ENCODE assay signal across 22 cellular contexts in genomic region chr12:1928439-1929121, GRCh38. TPM values are rescaled to one million over a fixed set of nuclear protein-coding genes. Genes with fewer than 3 reads are reported as not detected.
DNase-seq lines count a peak whose midpoint lies in the region; ATAC-seq, FAIRE-seq and TF ChIP-seq lines count a peak whose summit lies in the region.
"Had no signal": no experiment of that assay in that cellular context is flagged by ENCODE, and none has a peak within 500 bp of the region (broad histone marks: within the 10 kb centered on the region; RNA-seq: fewer than 3 reads in every experiment).

No MANE protein-coding gene starts in this region.

- H3K9ac ChIP-seq in colonic mucosa (ENCODE audit: low read depth in 2 of 2, low read length in 2 of 2), result no peak overlapping the region

- POLR2A ChIA-PET in HEK293T (lab: Yijun Ruan, JAX), result no interaction called here

- DNase-seq in cardiac septum (ENCODE audit: low spot score), result peak; percentile 58
- no peak for DNase-seq in heart right ventricle
- DNase-seq in colonic mucosa, result peak; percentile 16
- DNase-seq in urothelium cell line (ENCODE audit: low spot score), result no peak
- DNase-seq in KG1 (lab: John Stamatoyannopoulos, UW), result no peak
- no peak for DNase-seq in HEK293T (ENCODE audit: extremely low spot score)
- DNase-seq: activated CD4-positive, alpha-beta T cell treated with anti-CD3 and anti-CD28 coated beads, Interleukin-2, amount 50 U/mL, for 48 hours; CD4-positive, alpha-beta T cell; DMS153; IMR-90; natural killer cell; NCI-H1092; NCI-H2107; NCI-H524 treated with DMSO at 0.1 percent for 48 hours; transverse colon had no signal

- H3K27me3 ChIP-seq in heart right ventricle, result peaks cover 0 to 10% (median 4%) of the 10 kb centered on the region in 7 donors
- H3K27me3 ChIP-seq in colonic mucosa, result no peaks in the 10 kb centered on the region
- peaks cover 13% of the 10 kb centered on the region for H3K27me3 ChIP-seq in neutrophil
- H3K27me3 ChIP-seq: transverse colon had no signal

- CTCF ChIA-PET in HEK293T (lab: Yijun Ruan, JAX), result no interaction called here

- peak; percentile 9 for FAIRE-seq in urothelium cell line (lab: Jason Lieb, UNC)

- no peak overlapping the region for H3K4me3 ChIP-seq in heart right ventricle
- H3K4me3 ChIP-seq in colonic mucosa, result no peak overlapping the region
- H3K4me3 ChIP-seq in neutrophil (ENCODE audit: low read depth in 1 of 2, low read length in 1 of 2), result no peak overlapping the region
- H3K4me3 ChIP-seq: prostate gland, transverse colon had no signal

- no peaks in the 10 kb centered on the region for H3K36me3 ChIP-seq in heart right ventricle
- no peaks in the 10 kb centered on the region for H3K36me3 ChIP-seq in colonic mucosa
- no peaks in the 10 kb centered on the region for H3K36me3 ChIP-seq in neutrophil
- H3K36me3 ChIP-seq: prostate gland, transverse colon had no signal

- no peak for TF ChIP-seq CTCF in heart right ventricle (IDR thresholded peaks at IDR 0.05)
- no peak for TF ChIP-seq CTCF in colonic mucosa (IDR thresholded peaks at IDR 0.05)
- no peak for TF ChIP-seq CTCF in neutrophil (IDR thresholded peaks at IDR 0.05)

- 84 to 87% methylated on average over 22 of the region's 22 CpGs for WGBS in heart right ventricle, 2 donors

- H3K27ac ChIP-seq in heart right ventricle (peak overlapping the region in 4 of 10 donors; percentile 2 to 52 (median 30)), colonic mucosa (no peak overlapping the region), neutrophil (peak overlapping the region; percentile 71)
- H3K27ac ChIP-seq: HL-60, prostate gland, VCaP had no signal

- intact Hi-C loops in cardiac septum (cut with DNase I) (no loop called here), heart right ventricle (cut with DNase I) (no loop called here), colonic mucosa (cut with DNase I) (loop anchor here (5.0 kb wide), 1 partner anchor 121 kb away; no protein-coding TSS in a partner anchor)

- ATAC-seq in heart right ventricle, result no peak
- no peak for ATAC-seq in GM18519 (IDR thresholded peaks at IDR 0.05; ENCODE audit: low FRiP score, unreplicated experiment)
- ATAC-seq: activated T-helper 17 cell treated with anti-CD3 and anti-CD28 coated beads, Interleukin-2, amount 50 U/mL, for 72 hours; natural killer cell; T-cell had no signal

- H3K9me3 ChIP-seq in heart right ventricle, result no peaks in the 10 kb centered on the region
- no peaks in the 10 kb centered on the region for H3K9me3 ChIP-seq in colonic mucosa
- no peaks in the 10 kb centered on the region for H3K9me3 ChIP-seq in neutrophil
- H3K9me3 ChIP-seq: prostate gland, transverse colon had no signal

- H3K4me1 ChIP-seq in heart right ventricle (peaks cover 0 to 68% (median 28%) of the 10 kb centered on the region in 9 donors), colonic mucosa (no peaks in the 10 kb centered on the region), neutrophil (ENCODE audit: control insufficient read depth in 1 of 2, insufficient read depth in 1 of 2, low read depth in 1 of 2, low read length in 1 of 2) (peaks cover 9 to 23% of the 10 kb centered on the region in 2 experiments)
- H3K4me1 ChIP-seq: prostate gland had no signal

TF ChIP-seq in HEK293T, 16 proteins besides CTCF, POLR2A, EP300 and RAD21:
- TF ChIP-seq ELF4 (IDR thresholded peaks at IDR 0.05) (no peak), FOXM1 (IDR thresholded peaks at IDR 0.05; ENCODE audit: borderline replicate concordance) (no peak), HDGF (IDR thresholded peaks at IDR 0.05; ENCODE audit: borderline replicate concordance) (no peak), NFRKB (IDR thresholded peaks at IDR 0.05) (no peak), ARNT (IDR thresholded peaks at IDR 0.05) (no peak), FOXK2 (IDR thresholded peaks at IDR 0.05) (no peak), SUZ12 (IDR thresholded peaks at IDR 0.05) (no peak), L3MBTL2 (conservative IDR thresholded peaks at IDR 0.05) (no peak), TARDBP (IDR thresholded peaks at IDR 0.05) (no peak), ZNF384 (IDR thresholded peaks at IDR 0.05) (no peak), BHLHE40 (IDR thresholded peaks at IDR 0.05; ENCODE audit: borderline replicate concordance) (no peak), CTBP1 (IDR thresholded peaks at IDR 0.05; ENCODE audit: borderline replicate concordance) (no peak), FOXA1 (IDR thresholded peaks at IDR 0.05) (no peak), SP1 (IDR thresholded peaks at IDR 0.05) (no peak), LEF1 (IDR thresholded peaks at IDR 0.05; ENCODE audit: borderline replicate concordance) (no peak)
- TF ChIP-seq, protein P1, sequence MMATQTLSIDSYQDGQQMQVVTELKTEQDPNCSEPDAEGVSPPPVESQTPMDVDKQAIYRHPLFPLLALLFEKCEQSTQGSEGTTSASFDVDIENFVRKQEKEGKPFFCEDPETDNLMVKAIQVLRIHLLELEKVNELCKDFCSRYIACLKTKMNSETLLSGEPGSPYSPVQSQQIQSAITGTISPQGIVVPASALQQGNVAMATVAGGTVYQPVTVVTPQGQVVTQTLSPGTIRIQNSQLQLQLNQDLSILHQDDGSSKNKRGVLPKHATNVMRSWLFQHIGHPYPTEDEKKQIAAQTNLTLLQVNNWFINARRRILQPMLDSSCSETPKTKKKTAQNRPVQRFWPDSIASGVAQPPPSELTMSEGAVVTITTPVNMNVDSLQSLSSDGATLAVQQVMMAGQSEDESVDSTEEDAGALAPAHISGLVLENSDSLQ (IDR thresholded peaks at IDR 0.05), result no peak

RNA-seq across cellular contexts. Expression of gene CACNA2D4, which starts 10.1 kb away (rescaled TPM):
- total RNA-seq in cardiac septum (0.89 TPM), heart right ventricle (1 to 10 TPM in 3 of 10 donors, under 1 TPM in 7; 0.19 to 6.2 (median 0.70) TPM), colonic mucosa (1 to 10 TPM; 3.3 to 3.7 TPM)
- polyA plus RNA-seq in heart right ventricle, result 1 to 10 TPM; 1.4 to 1.7 TPM

Comparison
In these comparisons a context has a peak if more than half of its experiments do, and no peak if none do; other contexts are left out.
1. DNase-seq: peak in cardiac septum (single experiment) and colonic mucosa (single experiment); none in heart right ventricle (0 of 2), urothelium cell line (single experiment), KG1 (single experiment) and HEK293T (single experiment).